17 cellular contexts compared by ENCODE assay signal in genomic region chr15:45155739-45156138, GRCh38. TPM values are rescaled to one million over a fixed set of nuclear protein-coding genes. Genes with fewer than 3 reads are reported as not detected.
DNase-seq lines count a peak whose midpoint lies in the region; ATAC-seq, FAIRE-seq and TF ChIP-seq lines count a peak whose summit lies in the region.
"Had no signal": no experiment of that assay in that cellular context is flagged by ENCODE, and none has a peak within 500 bp of the region (broad histone marks: within the 10 kb centered on the region; RNA-seq: fewer than 3 reads in every experiment).

No MANE protein-coding gene starts in this region.

- ATAC-seq in PC-3, result no peak

- no peaks in the 10 kb centered on the region for H3K9me2 ChIP-seq in PC-3 (replicated peaks; ENCODE audit: low read length)

- H3K36me3 Mint-ChIP-seq in endothelial cell (ENCODE audit: low read depth, unreplicated experiment), result peaks cover 8% of the 10 kb centered on the region

- no peaks in the 10 kb centered on the region for H4K20me1 ChIP-seq in BLaER1
- no peaks in the 10 kb centered on the region for H4K20me1 ChIP-seq in PC-3 (ENCODE audit: low read length)

- H3K4me2 ChIP-seq in BLaER1, result peak overlapping the region; percentile 80
- no peak overlapping the region for H3K4me2 ChIP-seq in PC-3 (ENCODE audit: low read length)

- no TSS peak for BruUV-seq in PC-3 (replicated peaks; lab: Mats Ljungman, UMichigan)

- H3K36me3 ChIP-seq in BLaER1, result peaks cover 8% of the 10 kb centered on the region; the same call in 1 of the 2 replicates
- H3K36me3 ChIP-seq in kidney (ENCODE audit: control insufficient read depth in 1 of 2, insufficient read depth in 2 of 2, low read length in 2 of 2), result no peaks in the 10 kb centered on the region
- no peaks in the 10 kb centered on the region for H3K36me3 ChIP-seq in PC-3 (ENCODE audit: low read depth, low read length)

- no peaks in the 10 kb centered on the region for H3F3A ChIP-seq in PC-3 (ENCODE audit: low read length, unreplicated experiment)

- peaks cover 13% of the 10 kb centered on the region for H3K4me1 Mint-ChIP-seq in endothelial cell (ENCODE audit: unreplicated experiment)

- DNase-seq in UCSD-AML1 (lab: John Stamatoyannopoulos, UW; ENCODE audit: unreplicated experiment), result peak; percentile 77
- DNase-seq in endothelial cell (ENCODE audit: low spot score), result no peak
- peak; percentile 60 for DNase-seq in kidney
- no peak for DNase-seq in HEK293T (ENCODE audit: extremely low spot score)
- DNase-seq in PC-3, result no peak
- DNase-seq in GM19240 (ENCODE audit: insufficient read length, low spot score), result no peak
- DNase-seq: 8988T; AML-193; CD4-positive, alpha-beta memory T cell; DMS79; GOT3; H9 had no signal

- H2AFZ ChIP-seq in PC-3 (ENCODE audit: low read length), result no peak overlapping the region

- H3K27ac ChIP-seq in BLaER1 (no peak overlapping the region), kidney (ENCODE audit: low read depth in 2 of 2, low read length in 2 of 2) (no peak overlapping the region), PC-3 (ENCODE audit: low read length) (no peak overlapping the region)
- H3K27ac ChIP-seq: C4-2B, HL-60 had no signal

- intact Hi-C loops in kidney (cut with DNase I) (no loop called here), PC-3 (cut with micrococcal nuclease) (no loop called here)

- POLR2A ChIA-PET in HEK293T (lab: Yijun Ruan, JAX) (no interaction called here), PC-3 (lab: Charles Lee; ENCODE audit: unreplicated experiment) (no interaction called here)

- H3K9ac ChIP-seq in BLaER1, result no peak overlapping the region
- no peak overlapping the region for H3K9ac ChIP-seq in kidney (ENCODE audit: low read length in 2 of 2)
- no peak overlapping the region for H3K9ac ChIP-seq in PC-3 (ENCODE audit: low read length)

- H3K4me3 ChIP-seq in BLaER1 (no peak overlapping the region), kidney (ENCODE audit: low read length in 2 of 2) (no peak overlapping the region), PC-3 (ENCODE audit: low read length) (no peak overlapping the region)

- CTCF ChIA-PET in HEK293T (lab: Yijun Ruan, JAX), result interaction anchor here (0.6 kb wide), 1 partner anchor 10 kb away, joined by 6 read pairs; no protein-coding TSS in a partner anchor
- CTCF ChIA-PET in PC-3 (lab: Charles Lee), result no interaction called here

- peaks cover 13% of the 10 kb centered on the region for H3K27me3 Mint-ChIP-seq in endothelial cell (ENCODE audit: unreplicated experiment)
- H3K27me3 Mint-ChIP-seq: CD4-positive, alpha-beta memory T cell had no signal

- H3K4me1 ChIP-seq in BLaER1, result peaks cover 33% of the 10 kb centered on the region
- H3K4me1 ChIP-seq in kidney (ENCODE audit: control insufficient read depth in 1 of 2, insufficient read depth in 1 of 2, low read depth in 1 of 2, low read length in 2 of 2), result no peaks in the 10 kb centered on the region
- peaks cover 13% of the 10 kb centered on the region for H3K4me1 ChIP-seq in PC-3 (ENCODE audit: insufficient read depth, low read length)

- H3K9me3 ChIP-seq in BLaER1 (no peaks in the 10 kb centered on the region), kidney (ENCODE audit: control insufficient read depth in 1 of 2, low read length in 2 of 2) (no peaks in the 10 kb centered on the region), PC-3 (ENCODE audit: low read length) (no peaks in the 10 kb centered on the region)

- peaks cover 3% of the 10 kb centered on the region for H3K9me3 Mint-ChIP-seq in endothelial cell (ENCODE audit: unreplicated experiment)
- H3K9me3 Mint-ChIP-seq: H9 had no signal

- H3K4me3 Mint-ChIP-seq in endothelial cell (ENCODE audit: unreplicated experiment), result peak overlapping the region; percentile 59
- H3K4me3 Mint-ChIP-seq: CD4-positive, alpha-beta memory T cell; H9 had no signal

- H3K27me3 ChIP-seq in BLaER1 (no peaks in the 10 kb centered on the region), PC-3 (ENCODE audit: low read length) (no peaks in the 10 kb centered on the region)

- no peak overlapping the region for H3K27ac Mint-ChIP-seq in endothelial cell (ENCODE audit: unreplicated experiment)
- H3K27ac Mint-ChIP-seq: H9 had no signal

- FAIRE-seq in kidney (lab: Jason Lieb, UNC), result no peak
- FAIRE-seq: G401.6, GM12891 had no signal

- TF ChIP-seq CTCF in endothelial cell (IDR thresholded peaks at IDR 0.05; ENCODE audit: unreplicated experiment), result no peak
- no peak for TF ChIP-seq CTCF in kidney (IDR thresholded peaks at IDR 0.05; ENCODE audit: borderline replicate concordance, extremely low read depth, insufficient read depth)
- TF ChIP-seq CTCF in PC-3 (conservative IDR thresholded peaks at IDR 0.05; ENCODE audit: low read depth, low read length), result no peak

- no peaks in the 10 kb centered on the region for H3K79me2 ChIP-seq in PC-3 (ENCODE audit: low read length)

TF ChIP-seq in HEK293T, 16 proteins besides CTCF, POLR2A, EP300 and RAD21:
- TF ChIP-seq LEF1 (IDR thresholded peaks at IDR 0.05; ENCODE audit: borderline replicate concordance) (no peak), NFRKB (IDR thresholded peaks at IDR 0.05) (no peak), FOXM1 (IDR thresholded peaks at IDR 0.05; ENCODE audit: borderline replicate concordance) (no peak)

RNA-seq across cellular contexts. Expression of gene DUOX1, which starts 25.9 kb away (rescaled TPM):
- total RNA-seq in endothelial cell (ENCODE audit: unreplicated experiment) (not detected), kidney (1.6 TPM), PC-3 (2014; rRNA removed) (0.29 TPM in 1 of 2 replicates, not detected in the other)
- 0.26 TPM for polyA plus RNA-seq in kidney (ENCODE audit: insufficient read depth, low read depth, low replicate concordance)

RNA-seq across cellular contexts. Expression of gene DUOXA1, which starts 26.1 kb away (rescaled TPM):
- 1.9 TPM for total RNA-seq in endothelial cell (ENCODE audit: unreplicated experiment)
- total RNA-seq in kidney, result 1.4 TPM
- 0.52 TPM for polyA plus RNA-seq in kidney (ENCODE audit: insufficient read depth, low read depth, low replicate concordance)
- 1.3 TPM in 1 of 2 replicates, not detected in the other for total RNA-seq in PC-3 (2014; rRNA removed)
- polyA plus RNA-seq: CD4-positive, alpha-beta memory T cell had no signal

RNA-seq across cellular contexts. Expression of gene SHF, which starts 32.0 kb away (rescaled TPM):
- 23.0 TPM for total RNA-seq in endothelial cell (ENCODE audit: unreplicated experiment)
- 5.2 TPM for total RNA-seq in kidney
- polyA plus RNA-seq in kidney (ENCODE audit: insufficient read depth, low read depth, low replicate concordance), result 7.7 TPM
- total RNA-seq in PC-3 (2014; rRNA removed), result 1.2 and 2.2 TPM in 2 replicates

RNA-seq across cellular contexts. Expression of gene DUOXA2, which starts 41.6 kb away (rescaled TPM):
- not detected for total RNA-seq in endothelial cell (ENCODE audit: unreplicated experiment)
- not detected for total RNA-seq in kidney
- 0.37 TPM for polyA plus RNA-seq in kidney (ENCODE audit: insufficient read depth, low read depth, low replicate concordance)
- total RNA-seq in PC-3 (2014; rRNA removed), result not detected in 2 replicates
- total RNA-seq: CD4-positive, alpha-beta memory T cell; H9 had no signal
- polyA plus RNA-seq: CD4-positive, alpha-beta memory T cell had no signal

RNA-seq across cellular contexts. Expression of gene DUOX2, which starts 41.8 kb away (rescaled TPM):
- total RNA-seq in endothelial cell (ENCODE audit: unreplicated experiment) (1.2 TPM), kidney (0.28 TPM), PC-3 (2014; rRNA removed) (not detected in 2 replicates)
- 0.26 TPM for polyA plus RNA-seq in kidney (ENCODE audit: insufficient read depth, low read depth, low replicate concordance)

Comparison
In these comparisons a context has a peak if more than half of its experiments do, and no peak if none do; other contexts are left out.
1. DNase-seq: peak in UCSD-AML1 (single experiment) and kidney (single experiment); none in endothelial cell (single experiment), HEK293T (single experiment), PC-3 (single experiment) and GM19240 (single experiment).